In genomic region chr1:24830680-24831272, GRCh38 we compare ENCODE assay signal across 1 cellular context.
TF ChIP-seq lines count a peak whose summit lies in the region.

No MANE protein-coding gene starts in this region.

TF ChIP-seq in H1, 55 proteins besides CTCF, POLR2A, EP300 and RAD21 (continued from another document):
- TF ChIP-seq KDM4A (IDR thresholded peaks at IDR 0.05; ENCODE audit: low read depth, low read length, severe bottlenecking) (no peak), TAF1 (IDR thresholded peaks at IDR 0.05; ENCODE audit: low read depth, low read length) (no peak), BACH1 (IDR thresholded peaks at IDR 0.05; ENCODE audit: low read length) (no peak), CHD1 (IDR thresholded peaks at IDR 0.05; ENCODE audit: low read depth, low read length) (no peak), ATF3 (IDR thresholded peaks at IDR 0.05; ENCODE audit: insufficient read depth, low read depth, low read length) (no peak), ASH2L (IDR thresholded peaks at IDR 0.05; ENCODE audit: low read length) (no peak), KDM5A (IDR thresholded peaks at IDR 0.05; ENCODE audit: low read length) (no peak), SUZ12 (IDR thresholded peaks at IDR 0.05; ENCODE audit: low read length) (no peak), TCF12 (IDR thresholded peaks at IDR 0.05; ENCODE audit: low read depth, low read length) (no peak)
